In the genomic region with DNA sequence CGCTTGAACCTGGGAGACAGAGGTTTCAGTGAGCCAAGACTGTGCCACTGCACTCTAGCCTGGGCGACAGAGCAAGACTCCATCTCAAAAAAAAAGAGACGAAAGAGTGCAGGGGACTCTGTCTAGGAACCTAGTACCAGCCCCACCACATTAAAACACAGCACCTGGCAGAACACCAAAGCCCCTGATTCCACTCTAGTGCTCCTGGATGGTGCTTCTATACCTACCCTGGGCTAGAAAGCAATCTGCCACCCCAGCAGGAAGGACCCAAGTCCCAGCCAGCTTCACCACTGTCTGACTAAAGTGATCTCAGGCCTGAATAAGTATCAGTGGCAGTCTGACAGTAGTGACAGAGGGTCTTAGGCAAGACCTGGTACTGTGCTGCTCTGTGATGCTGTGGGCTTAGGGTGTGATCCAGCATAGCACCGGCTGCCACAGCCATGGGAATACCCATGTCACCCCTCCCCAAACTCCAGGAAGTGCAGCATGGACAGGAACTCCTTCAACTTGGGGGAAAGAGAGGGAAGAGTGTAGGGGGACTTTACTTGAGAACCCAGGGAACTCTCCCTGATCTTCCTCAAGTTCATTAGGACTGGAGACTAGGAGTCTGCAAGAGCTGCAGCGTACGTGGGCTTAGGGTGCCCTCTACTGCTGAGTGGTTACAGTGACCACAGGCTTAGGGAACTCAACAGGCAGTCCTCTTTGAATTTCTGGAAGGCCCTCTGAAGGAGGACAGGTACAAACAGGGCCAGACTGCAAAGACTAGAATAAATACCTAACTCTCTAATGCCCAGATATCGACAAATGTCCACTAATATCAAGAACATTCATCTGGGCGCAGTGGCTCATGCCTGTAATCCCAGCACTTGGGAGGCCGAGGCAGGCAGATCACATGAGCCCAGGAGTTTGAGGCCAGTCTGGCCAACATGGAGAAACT, we compare ENCODE assay signal across 1 cellular context.
TF ChIP-seq lines count a peak whose summit lies in the region.

No MANE protein-coding gene starts in this region.

TF ChIP-seq in K562, 482 proteins besides CTCF, POLR2A, EP300 and RAD21 (continued from another document):
- TF ChIP-seq RBM39 (optimal IDR thresholded peaks at IDR 0.05; ENCODE audit: low read depth, low read length): peak; percentile 55
- TF ChIP-seq, protein P1, sequence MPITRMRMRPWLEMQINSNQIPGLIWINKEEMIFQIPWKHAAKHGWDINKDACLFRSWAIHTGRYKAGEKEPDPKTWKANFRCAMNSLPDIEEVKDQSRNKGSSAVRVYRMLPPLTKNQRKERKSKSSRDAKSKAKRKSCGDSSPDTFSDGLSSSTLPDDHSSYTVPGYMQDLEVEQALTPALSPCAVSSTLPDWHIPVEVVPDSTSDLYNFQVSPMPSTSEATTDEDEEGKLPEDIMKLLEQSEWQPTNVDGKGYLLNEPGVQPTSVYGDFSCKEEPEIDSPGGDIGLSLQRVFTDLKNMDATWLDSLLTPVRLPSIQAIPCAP (CRISPR knock-in tag; IDR thresholded peaks at IDR 0.05; ENCODE audit: borderline replicate concordance): no peak
- TF ChIP-seq ZKSCAN1 (IDR thresholded peaks at IDR 0.05; ENCODE audit: low read depth, low read length): peak; percentile 30; the same call in 1 of the 2 replicates
- TF ChIP-seq STAG1 (CRISPR knock-in tag; IDR thresholded peaks at IDR 0.05; ENCODE audit: borderline replicate concordance): peak; percentile 93; the same call in 1 of the 2 replicates
- TF ChIP-seq SMC3 (conservative IDR thresholded peaks at IDR 0.05; ENCODE audit: insufficient read depth, low read depth, low read length): peak; percentile 98
- no peak for TF ChIP-seq L3MBTL2 (IDR thresholded peaks at IDR 0.05)
- 0 out of 2 replicates have a peak, but pooled peaks have one; percentile 35 for TF ChIP-seq XRCC5 (IDR thresholded peaks at IDR 0.05; ENCODE audit: low read depth, low read length)
- TF ChIP-seq, protein P2, sequence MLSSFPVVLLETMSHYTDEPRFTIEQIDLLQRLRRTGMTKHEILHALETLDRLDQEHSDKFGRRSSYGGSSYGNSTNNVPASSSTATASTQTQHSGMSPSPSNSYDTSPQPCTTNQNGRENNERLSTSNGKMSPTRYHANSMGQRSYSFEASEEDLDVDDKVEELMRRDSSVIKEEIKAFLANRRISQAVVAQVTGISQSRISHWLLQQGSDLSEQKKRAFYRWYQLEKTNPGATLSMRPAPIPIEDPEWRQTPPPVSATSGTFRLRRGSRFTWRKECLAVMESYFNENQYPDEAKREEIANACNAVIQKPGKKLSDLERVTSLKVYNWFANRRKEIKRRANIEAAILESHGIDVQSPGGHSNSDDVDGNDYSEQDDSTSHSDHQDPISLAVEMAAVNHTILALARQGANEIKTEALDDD (IDR thresholded peaks at IDR 0.05): 0 out of 2 replicates have a peak, but pooled peaks have one; percentile 32
- TF ChIP-seq KLF16 (IDR thresholded peaks at IDR 0.05): peak; percentile 27; the same call in 1 of the 2 replicates
- TF ChIP-seq ARID2 (IDR thresholded peaks at IDR 0.05): peak; percentile 93
- 0 out of 4 replicates have a peak, but pooled peaks of 1 of the 2 experiments have one; percentile 36 for TF ChIP-seq RCOR1 (IDR thresholded peaks at IDR 0.05; ENCODE audit: borderline replicate concordance in 1 of 2, low read depth in 2 of 2, low read length in 2 of 2)
- TF ChIP-seq GABPB1 (CRISPR knock-in tag; IDR thresholded peaks at IDR 0.05): peak; percentile 35; the same call in 1 of the 2 replicates
- no peak for TF ChIP-seq ZNF165 (CRISPR knock-in tag; IDR thresholded peaks at IDR 0.05; ENCODE audit: borderline replicate concordance)
- TF ChIP-seq ESRRA (IDR thresholded peaks at IDR 0.05; ENCODE audit: borderline replicate concordance, low read depth): peak; percentile 54; the same call in 1 of the 2 replicates
